In genomic region chr12:118271770-118272417, GRCh38 we compare ENCODE assay signal across 20 cellular contexts.
DNase-seq lines count a peak whose midpoint lies in the region; ATAC-seq and TF ChIP-seq lines count a peak whose summit lies in the region.
"Had no signal": no experiment of that assay in that cellular context is flagged by ENCODE, and none has a peak within 500 bp of the region (broad histone marks: within the 10 kb centered on the region; RNA-seq: fewer than 3 reads in every experiment).

No MANE protein-coding gene starts in this region.

- DNase-seq in T47D (ENCODE audit: low read depth in 1 of 2, low spot score in 1 of 2), result peak; percentile 17 to 98
- peak; percentile 30 for DNase-seq in kidney tubule cell (ENCODE audit: low spot score)
- DNase-seq in thyroid gland, result peak; percentile 67 to 70
- no peak for DNase-seq in SKM-1 (lab: John Stamatoyannopoulos, UW; ENCODE audit: unreplicated experiment)
- no peak for DNase-seq in GF-D8 (lab: John Stamatoyannopoulos, UW)
- DNase-seq: activated naive CD4-positive, alpha-beta T cell; AML-193; anterior cingulate cortex; cerebellar nuclear complex; left ventricle myocardium superior; NCI-H1092 treated with DMSO at 0.1 percent for 48 hours; NCI-H82; occipital lobe; stimulated activated naive CD8-positive, alpha-beta T cell treated with anti-CD3 and anti-CD28 coated beads, Interleukin-15, amount 100 ng/mL, for 72 hours; uterus had no signal

- TF ChIP-seq EP300 in Ishikawa (IDR thresholded peaks at IDR 0.05; ENCODE audit: borderline replicate concordance), result peak; percentile 48; the same call in 1 of the 2 replicates

- WGBS in thyroid gland, 2 donors, result 46 to 47% methylated on average over 5 of the region's 5 CpGs

- peak overlapping the region; percentile 91 to 98 (median 93) for H3K27ac ChIP-seq in thyroid gland
- H3K27ac ChIP-seq: KMS-11, uterus had no signal

- no peaks in the 10 kb centered on the region for H3K27me3 ChIP-seq in thyroid gland
- H3K27me3 ChIP-seq: uterus had no signal

- in situ Hi-C loops in T47D (cut with HindIII; ENCODE audit: low pct_unique_long_range_greater_than_20kb, low sequenced_read_pairs), result no loop called here

- H3K9me3 ChIP-seq in thyroid gland, result no peaks in the 10 kb centered on the region
- H3K9me3 ChIP-seq: uterus had no signal

- H3K4me3 ChIP-seq in thyroid gland (replicated peaks in 1 of 3), result no peak overlapping the region
- H3K4me3 ChIP-seq: uterus had no signal

- TF ChIP-seq POLR2A in thyroid gland (IDR thresholded peaks at IDR 0.05), result no peak

- H3K4me1 ChIP-seq in thyroid gland, result peaks cover 44 to 51% of the 10 kb centered on the region in 2 donors
- H3K4me1 ChIP-seq: uterus had no signal

- TF ChIP-seq RAD21 in Ishikawa (IDR thresholded peaks at IDR 0.05; ENCODE audit: low read depth), result no peak

- TF ChIP-seq CTCF in thyroid gland (IDR thresholded peaks at IDR 0.05), result no peak

- no peaks in the 10 kb centered on the region for H3K36me3 ChIP-seq in thyroid gland
- H3K36me3 ChIP-seq: uterus had no signal

- intact Hi-C loops in thyroid gland (cut with DNase I), result no loop called here

- no peak for ATAC-seq in GM19395 (IDR thresholded peaks at IDR 0.05; ENCODE audit: unreplicated experiment)
- ATAC-seq: left ventricle myocardium superior; Panc1; sciatic nerve; stimulated activated naive CD8-positive, alpha-beta T cell treated with anti-CD3 and anti-CD28 coated beads, Interleukin-15, amount 100 ng/mL, for 72 hours had no signal

TF ChIP-seq in Ishikawa, 13 proteins besides CTCF, POLR2A, EP300 and RAD21:
- TF ChIP-seq CEBPB (IDR thresholded peaks at IDR 0.05) (peak; percentile 41; the same call in 1 of the 2 replicates), USF1 (IDR thresholded peaks at IDR 0.05) (no peak), NFIC (IDR thresholded peaks at IDR 0.05) (peak; percentile 73), MAX (IDR thresholded peaks at IDR 0.05) (peak; percentile 30; the same call in 1 of the 2 replicates), TCF12 (IDR thresholded peaks at IDR 0.05; ENCODE audit: low read depth) (no peak), EGR1 (IDR thresholded peaks at IDR 0.05) (no peak), ZBTB7A (IDR thresholded peaks at IDR 0.05; ENCODE audit: low read depth) (no peak), TEAD4 (IDR thresholded peaks at IDR 0.05) (peak; percentile 93), YY1 (IDR thresholded peaks at IDR 0.05; ENCODE audit: low read depth) (no peak), CREB1 (IDR thresholded peaks at IDR 0.05; ENCODE audit: low read depth) (no peak), FOXM1 (IDR thresholded peaks at IDR 0.05; ENCODE audit: borderline replicate concordance, low read depth) (no peak), REST (IDR thresholded peaks at IDR 0.05; ENCODE audit: low read depth) (no peak), TAF1 (IDR thresholded peaks at IDR 0.05; ENCODE audit: low read depth) (no peak)

Comparison
In these comparisons a context has a peak if more than half of its experiments do, and no peak if none do; other contexts are left out.
1. DNase-seq: peak in T47D (2 of 2), kidney tubule cell (single experiment) and thyroid gland (2 of 2); none in SKM-1 (single experiment) and GF-D8 (single experiment).